ENCODE assay signal across 14 cellular contexts in the genomic region with DNA sequence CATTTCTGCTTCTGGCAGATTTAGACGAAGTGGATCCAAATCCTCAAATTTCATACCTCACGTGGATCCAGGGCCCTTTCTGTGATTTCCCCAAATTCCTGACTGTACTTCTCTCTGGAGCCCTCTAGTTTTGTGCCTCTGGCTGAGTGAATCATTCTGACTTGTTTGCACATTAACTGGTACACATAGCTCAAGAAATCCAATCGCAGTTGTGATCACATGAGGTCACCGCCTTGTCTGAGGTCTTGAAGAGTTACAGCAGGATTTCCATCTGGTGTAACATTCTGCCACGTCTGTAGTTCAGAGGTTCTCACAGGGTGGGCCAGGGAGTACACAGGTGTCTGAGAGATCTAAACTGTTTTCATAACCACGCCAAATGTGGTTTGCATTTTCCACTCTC.
DNase-seq lines count a peak whose midpoint lies in the region; ATAC-seq and TF ChIP-seq lines count a peak whose summit lies in the region.
"Had no signal": no experiment of that assay in that cellular context is flagged by ENCODE, and none has a peak within 500 bp of the region (broad histone marks: within the 10 kb centered on the region; RNA-seq: fewer than 3 reads in every experiment).

No MANE protein-coding gene starts in this region.

- no peak overlapping the region for H2AFZ ChIP-seq in trophoblast cell (ENCODE audit: insufficient read depth, low read length, poor library complexity)

- no peak overlapping the region for H4K8ac ChIP-seq in trophoblast cell (ENCODE audit: low read depth, low read length)

- H2BK12ac ChIP-seq in trophoblast cell (ENCODE audit: low read length): no peak overlapping the region

- CTCF ChIA-PET in WTC11 (lab: Charles Lee): no interaction called here

- no peak overlapping the region for H2BK120ac ChIP-seq in trophoblast cell (ENCODE audit: insufficient read depth, low read length, poor library complexity)

- H2BK5ac ChIP-seq in trophoblast cell (ENCODE audit: low read depth, low read length, poor library complexity): no peak overlapping the region

- H3K4me3 ChIP-seq in Jurkat, Clone E6-1 (ENCODE audit: low read length): no peak overlapping the region
- no peak overlapping the region for H3K4me3 ChIP-seq in esophagus muscularis mucosa
- no peak overlapping the region for H3K4me3 ChIP-seq in trophoblast cell (ENCODE audit: low read depth, low read length)

- H3K27me3 ChIP-seq in esophagus muscularis mucosa (no peaks in the 10 kb centered on the region), trophoblast cell (ENCODE audit: insufficient read depth, low read length) (no peaks in the 10 kb centered on the region)

- H3K27ac ChIP-seq in esophagus muscularis mucosa (replicated peaks in 1 of 4): no peak overlapping the region
- H3K27ac ChIP-seq in trophoblast cell (ENCODE audit: low read depth, low read length): no peak overlapping the region

- ATAC-seq in WTC11: no peak

- H2AK5ac ChIP-seq in trophoblast cell (ENCODE audit: low read length): no peak overlapping the region

- DNase-seq in Caki2 (ENCODE audit: low read depth): peak; percentile 6
- peak; percentile 5 for DNase-seq in Jurkat, Clone E6-1 (ENCODE audit: low read depth, low spot score)
- DNase-seq in esophagus muscularis mucosa (ENCODE audit: extremely low spot score): peak; percentile 77
- DNase-seq in trophoblast cell: peak; percentile 81 to 92
- DNase-seq in WTC11 (ENCODE audit: low spot score): no peak
- DNase-seq in T-helper 1 cell: no peak
- DNase-seq in type B pancreatic cell (ENCODE audit: extremely low spot score, unreplicated experiment): no peak
- DNase-seq in MV-4-11 (lab: John Stamatoyannopoulos, UW): no peak
- DNase-seq: activated effector memory CD4-positive, alpha-beta T cell treated with Interleukin-2 at 50 U/mL for 16 hours; NCI-H2081 treated with DMSO at 0.1 percent for 48 hours; nucleus accumbens; SHP77 treated with DMSO at 0.1 percent for 48 hours; stimulated activated naive CD4-positive, alpha-beta T cell treated with Interleukin-2 at 50 U/mL for 16 hours had no signal

- H3K79me2 ChIP-seq in trophoblast cell (ENCODE audit: control insufficient read depth, insufficient read depth, low read length, poor library complexity): no peaks in the 10 kb centered on the region

- H3K4me1 ChIP-seq in esophagus muscularis mucosa (peaks cover 0 to 4% (median 0%) of the 10 kb centered on the region in 4 donors), trophoblast cell (ENCODE audit: control insufficient read depth in 1 of 2, insufficient read depth in 2 of 2, low read length in 2 of 2) (no peaks in the 10 kb centered on the region)

- TF ChIP-seq CTCF in esophagus muscularis mucosa (IDR thresholded peaks at IDR 0.05): no peak
- TF ChIP-seq CTCF in WTC11 (IDR thresholded peaks at IDR 0.05): no peak
- TF ChIP-seq CTCF in type B pancreatic cell (conservative IDR thresholded peaks at IDR 0.05): no peak

- H3K79me1 ChIP-seq in trophoblast cell (ENCODE audit: low read length): no peaks in the 10 kb centered on the region

- no peak overlapping the region for H4K12ac ChIP-seq in trophoblast cell (ENCODE audit: low read depth, low read length)

- H3K4me3 Mint-ChIP-seq in WTC11 (no peak overlapping the region), type B pancreatic cell (no peak overlapping the region)
- H3K4me3 Mint-ChIP-seq: CD14-positive monocyte had no signal

- H3K27ac Mint-ChIP-seq in WTC11: no peak overlapping the region
- H3K27ac Mint-ChIP-seq in type B pancreatic cell: no peak overlapping the region
- H3K27ac Mint-ChIP-seq: CD14-positive monocyte had no signal

- H3K9ac ChIP-seq in trophoblast cell (ENCODE audit: low read length): peak overlapping the region; percentile 43

- no peak overlapping the region for H3K18ac ChIP-seq in trophoblast cell (ENCODE audit: low read length)

- TF ChIP-seq EP300 in esophagus muscularis mucosa (IDR thresholded peaks at IDR 0.05): no peak

- H3K9me3 Mint-ChIP-seq in WTC11 (peaks cover 19% of the 10 kb centered on the region), type B pancreatic cell (no peaks in the 10 kb centered on the region)

- H3K23ac ChIP-seq in trophoblast cell (ENCODE audit: low read length): no peak overlapping the region

- peaks cover 0 to 12% (median 5%) of the 10 kb centered on the region in 4 donors for H3K9me3 ChIP-seq in esophagus muscularis mucosa
- H3K9me3 ChIP-seq in trophoblast cell (ENCODE audit: insufficient read depth, low read depth, low read length): peaks cover 2% of the 10 kb centered on the region

- H3K4ac ChIP-seq in trophoblast cell (ENCODE audit: low read depth, low read length): no peak overlapping the region

- no peak overlapping the region for H3K14ac ChIP-seq in trophoblast cell (ENCODE audit: low read length)

- H3K36me3 Mint-ChIP-seq in WTC11 (no peaks in the 10 kb centered on the region), type B pancreatic cell (no peaks in the 10 kb centered on the region)
- H3K36me3 Mint-ChIP-seq: CD14-positive monocyte had no signal

- H4K91ac ChIP-seq in trophoblast cell (ENCODE audit: low read depth, low read length): no peak overlapping the region

- H3K4me1 Mint-ChIP-seq in WTC11 (peaks cover 6% of the 10 kb centered on the region; the same call in 1 of the 2 replicates), type B pancreatic cell (ENCODE audit: unreplicated experiment) (peaks cover 14% of the 10 kb centered on the region)
- H3K4me1 Mint-ChIP-seq: CD14-positive monocyte had no signal

- H3K36me3 ChIP-seq in esophagus muscularis mucosa (no peaks in the 10 kb centered on the region), trophoblast cell (ENCODE audit: control insufficient read depth in 1 of 2, insufficient read depth in 2 of 2, low read length in 2 of 2) (no peaks in the 10 kb centered on the region)

- H3K4me2 ChIP-seq in trophoblast cell (ENCODE audit: low read length): no peak overlapping the region

- TF ChIP-seq POLR2A in esophagus muscularis mucosa (IDR thresholded peaks at IDR 0.05; ENCODE audit: low read depth): no peak

- peaks cover 26% of the 10 kb centered on the region for H3K27me3 Mint-ChIP-seq in WTC11 (ENCODE audit: low read depth)
- H3K27me3 Mint-ChIP-seq in type B pancreatic cell: no peaks in the 10 kb centered on the region

- intact Hi-C loops in esophagus muscularis mucosa (cut with DNase I): no loop called here

- POLR2A ChIA-PET in WTC11 (lab: Charles Lee): no interaction called here

- 43% methylated on average over 6 of the region's 6 CpGs for WGBS in esophagus muscularis mucosa
- no CpG with 5 or more reads among the region's 6 CpGs for WGBS in trophoblast cell (ENCODE audit: extremely low coverage, insufficient coverage, insufficient read length)

- in situ Hi-C loops in Caki2 (cut with HindIII; ENCODE audit: low pct_unique_long_range_greater_than_20kb, low sequenced_read_pairs): no loop called here

TF ChIP-seq in WTC11, 78 proteins besides CTCF, POLR2A, EP300 and RAD21 (continues in another document):
- no peak for TF ChIP-seq FOXJ3 (CRISPR knock-in tag; IDR thresholded peaks at IDR 0.05; ENCODE audit: borderline replicate concordance)
- TF ChIP-seq, protein P1, sequence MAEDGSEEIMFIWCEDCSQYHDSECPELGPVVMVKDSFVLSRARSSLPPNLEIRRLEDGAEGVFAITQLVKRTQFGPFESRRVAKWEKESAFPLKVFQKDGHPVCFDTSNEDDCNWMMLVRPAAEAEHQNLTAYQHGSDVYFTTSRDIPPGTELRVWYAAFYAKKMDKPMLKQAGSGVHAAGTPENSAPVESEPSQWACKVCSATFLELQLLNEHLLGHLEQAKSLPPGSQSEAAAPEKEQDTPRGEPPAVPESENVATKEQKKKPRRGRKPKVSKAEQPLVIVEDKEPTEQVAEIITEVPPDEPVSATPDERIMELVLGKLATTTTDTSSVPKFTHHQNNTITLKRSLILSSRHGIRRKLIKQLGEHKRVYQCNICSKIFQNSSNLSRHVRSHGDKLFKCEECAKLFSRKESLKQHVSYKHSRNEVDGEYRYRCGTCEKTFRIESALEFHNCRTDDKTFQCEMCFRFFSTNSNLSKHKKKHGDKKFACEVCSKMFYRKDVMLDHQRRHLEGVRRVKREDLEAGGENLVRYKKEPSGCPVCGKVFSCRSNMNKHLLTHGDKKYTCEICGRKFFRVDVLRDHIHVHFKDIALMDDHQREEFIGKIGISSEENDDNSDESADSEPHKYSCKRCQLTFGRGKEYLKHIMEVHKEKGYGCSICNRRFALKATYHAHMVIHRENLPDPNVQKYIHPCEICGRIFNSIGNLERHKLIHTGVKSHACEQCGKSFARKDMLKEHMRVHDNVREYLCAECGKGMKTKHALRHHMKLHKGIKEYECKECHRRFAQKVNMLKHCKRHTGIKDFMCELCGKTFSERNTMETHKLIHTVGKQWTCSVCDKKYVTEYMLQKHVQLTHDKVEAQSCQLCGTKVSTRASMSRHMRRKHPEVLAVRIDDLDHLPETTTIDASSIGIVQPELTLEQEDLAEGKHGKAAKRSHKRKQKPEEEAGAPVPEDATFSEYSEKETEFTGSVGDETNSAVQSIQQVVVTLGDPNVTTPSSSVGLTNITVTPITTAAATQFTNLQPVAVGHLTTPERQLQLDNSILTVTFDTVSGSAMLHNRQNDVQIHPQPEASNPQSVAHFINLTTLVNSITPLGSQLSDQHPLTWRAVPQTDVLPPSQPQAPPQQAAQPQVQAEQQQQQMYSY (CRISPR knock-in tag; IDR thresholded peaks at IDR 0.05): no peak
- no peak for TF ChIP-seq SOX15 (CRISPR knock-in tag; IDR thresholded peaks at IDR 0.05)

Comparison
In these comparisons a context has a peak if more than half of its experiments do, and no peak if none do; other contexts are left out.
1. DNase-seq: peak in Caki2 (single experiment), Jurkat, Clone E6-1 (single experiment), esophagus muscularis mucosa (single experiment) and trophoblast cell (2 of 2); none in WTC11 (single experiment), T-helper 1 cell (0 of 5), type B pancreatic cell (single experiment) and MV-4-11 (single experiment).